ENCODE assay signal across 8 cellular contexts in the genomic region with DNA sequence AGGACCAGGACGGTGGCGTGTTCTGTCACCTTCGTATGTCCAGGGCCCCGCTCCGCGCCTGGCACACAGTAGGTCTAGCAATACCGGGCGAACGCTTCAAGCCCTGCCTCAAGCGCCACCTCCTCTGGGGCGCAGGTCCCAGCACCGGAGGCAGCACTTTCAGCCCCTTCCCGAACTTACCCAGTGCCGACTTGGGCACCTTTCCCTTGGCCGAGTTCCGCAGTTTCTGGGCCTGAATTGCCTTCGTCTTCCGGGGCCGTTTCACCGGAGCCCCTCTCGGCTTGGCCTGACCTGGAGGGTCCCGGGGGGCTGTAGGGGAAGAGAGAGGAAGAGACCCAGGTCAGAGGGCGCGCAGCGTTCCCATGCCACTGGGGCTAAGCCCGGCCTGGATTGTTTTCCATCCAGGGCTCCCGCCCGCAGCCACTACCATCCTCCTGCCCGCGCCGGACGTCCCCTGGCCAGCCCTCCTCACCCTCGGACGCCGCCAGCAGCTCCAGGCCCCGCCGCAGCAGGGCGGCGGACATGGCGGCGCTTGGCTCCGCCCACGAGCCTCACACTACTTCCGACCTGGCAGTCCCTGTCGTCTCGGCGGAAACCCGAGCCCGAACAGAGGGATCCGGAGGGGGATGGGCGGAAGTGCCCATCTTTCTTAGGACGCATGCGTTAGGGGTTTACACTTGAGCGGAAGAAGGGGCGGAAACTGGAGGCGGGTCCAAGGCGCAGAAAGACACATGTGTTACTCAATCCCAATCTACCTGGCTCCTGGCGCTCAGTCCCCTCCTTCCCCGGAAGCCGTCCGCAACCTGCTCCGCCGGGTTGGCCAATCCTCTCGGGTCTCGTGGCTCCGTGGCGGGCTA. TPM values are rescaled to one million over a fixed set of nuclear protein-coding genes. Genes with fewer than 3 reads are reported as not detected.
DNase-seq lines count a peak whose midpoint lies in the region; ATAC-seq and TF ChIP-seq lines count a peak whose summit lies in the region.

A gene with protein sequence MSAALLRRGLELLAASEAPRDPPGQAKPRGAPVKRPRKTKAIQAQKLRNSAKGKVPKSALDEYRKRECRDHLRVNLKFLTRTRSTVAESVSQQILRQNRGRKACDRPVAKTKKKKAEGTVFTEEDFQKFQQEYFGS (minus strand): TSS at position 534 of the 857 bp plus-strand sequence. CDS start 10 bp downstream, at position 524.

- no peaks in the 10 kb centered on the region for H3K9me3 Mint-ChIP-seq in immature natural killer cell

- peaks cover 2 to 12% (median 10%) of the 10 kb centered on the region in 3 donors for H3K27me3 Mint-ChIP-seq in immature natural killer cell (ENCODE audit: low read depth in 3 of 3)

- peak; percentile 99 for TF ChIP-seq POLR2A in GM18951 (IDR thresholded peaks at IDR 0.05; ENCODE audit: extremely low read depth, insufficient read depth, insufficient read length)

- peak within 1 kb of the TSS; percentile 92 to 98 (median 96) for H3K27ac Mint-ChIP-seq in immature natural killer cell

- DNase-seq in AG08395 (ENCODE audit: low spot score) (peak; percentile 98), NCI-H345 treated with DMSO at 0.1 percent for 48 hours (lab: John Stamatoyannopoulos, UW; ENCODE audit: unreplicated experiment) (peak; percentile 96), immature natural killer cell (peak; percentile 99), smooth muscle cell of the brain vasculature (ENCODE audit: low read depth, low spot score) (peak; percentile 99)
- peak; percentile 93 to 98 (median 96) for DNase-seq in activated CD4-positive, CD25-positive, alpha-beta regulatory T cell (lab: John Stamatoyannopoulos, UW)
- DNase-seq in central memory CD4-positive, alpha-beta T cell = peak; percentile 99

- ATAC-seq in HG03196 (IDR thresholded peaks at IDR 0.05; ENCODE audit: unreplicated experiment) = peak; percentile 65

- H3K4me3 Mint-ChIP-seq in immature natural killer cell = peak within 1 kb of the TSS; percentile 95 to 98 (median 97)

- peaks cover 0 to 6% (median 4%) of the 10 kb centered on the region in 3 donors for H3K36me3 Mint-ChIP-seq in immature natural killer cell

- in situ Hi-C loops in GM18951 (cut with MboI; ENCODE audit: low sequenced_read_pairs, unreplicated experiment) = loop anchor here (25.0 kb wide), 1 partner anchor 805 kb away; a partner anchor contains a TSS

- H3K4me1 Mint-ChIP-seq in immature natural killer cell = peaks cover 52 to 53% of the 10 kb centered on the region in 2 donors

RNA-seq across cellular contexts. Expression of the gene that starts here (rescaled TPM):
- polyA plus RNA-seq in immature natural killer cell = 100 to 1,000 TPM; 139 to 239 (median 180) TPM

Comparison
In these comparisons a context has a peak if more than half of its experiments do, and no peak if none do; other contexts are left out.
1. Peak in every context shown above with its lines: DNase-seq and ATAC-seq.